Comparison of ENCODE assay signal across 27 cellular contexts in the genomic region with DNA sequence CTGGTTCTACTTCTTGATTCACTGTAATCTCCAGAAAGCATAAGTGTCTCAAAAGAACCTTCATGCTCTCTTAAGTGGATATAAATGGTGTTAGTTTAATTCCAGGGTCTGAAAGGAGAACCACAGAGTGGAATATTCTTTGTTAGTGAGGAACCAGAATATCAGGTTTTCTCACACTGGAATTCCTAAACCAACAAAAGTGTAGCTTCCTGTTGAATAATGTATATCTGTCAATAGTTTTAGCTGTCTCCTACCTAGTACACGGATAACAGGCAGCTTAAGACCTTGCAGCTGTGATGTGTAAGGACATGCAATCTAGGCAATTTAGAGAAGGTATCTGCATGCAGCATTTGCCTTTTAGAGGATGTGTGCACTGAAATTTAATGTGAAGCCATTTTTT. TPM values are rescaled to one million over a fixed set of nuclear protein-coding genes. Genes with fewer than 3 reads are reported as not detected.
DNase-seq lines count a peak whose midpoint lies in the region; ATAC-seq and TF ChIP-seq lines count a peak whose summit lies in the region.
"Had no signal": no experiment of that assay in that cellular context is flagged by ENCODE, and none has a peak within 500 bp of the region (broad histone marks: within the 10 kb centered on the region; RNA-seq: fewer than 3 reads in every experiment).

No MANE protein-coding gene starts in this region.

- no peak for TF ChIP-seq CTCF in Calu3 (IDR thresholded peaks at IDR 0.05; ENCODE audit: unreplicated experiment)
- TF ChIP-seq CTCF in esophagus squamous epithelium (IDR thresholded peaks at IDR 0.05): no peak
- no peak for TF ChIP-seq CTCF in WERI-Rb-1 (IDR thresholded peaks at IDR 0.05; ENCODE audit: low read depth, low read length)
- TF ChIP-seq CTCF in testis (IDR thresholded peaks at IDR 0.05): no peak

- intact Hi-C loops in Calu3 (cut with micrococcal nuclease; ENCODE audit: unreplicated experiment) (loop anchor here (10.0 kb wide), 1 partner anchor 351 kb away; no protein-coding TSS in a partner anchor), esophagus squamous epithelium (cut with DNase I) (no loop called here), testis (cut with DNase I; ENCODE audit: low total_unique reads) (no loop called here)

- POLR2A ChIA-PET in activated CD8-positive, alpha-beta T cell treated with anti-CD3 and anti-CD28 coated beads, Interleukin-2, amount 10 ng/mL, durations not matched to agents 7 days and 5 days (lab: Charles Lee): no interaction called here

- CTCF ChIA-PET in Calu3 (lab: Charles Lee): interaction anchor here (0.9 kb wide), 1 partner anchor 12 kb away, joined by 3 read pairs; no protein-coding TSS in a partner anchor
- CTCF ChIA-PET in activated CD8-positive, alpha-beta T cell treated with anti-CD3 and anti-CD28 coated beads, Interleukin-2, amount 10 ng/mL, durations not matched to agents 7 days and 5 days (lab: Charles Lee): no interaction called here

- peaks cover 0 to 5% (median 0%) of the 10 kb centered on the region in 3 donors for H3K36me3 ChIP-seq in esophagus squamous epithelium
- H3K36me3 ChIP-seq in WERI-Rb-1: no peaks in the 10 kb centered on the region
- H3K36me3 ChIP-seq in testis (ENCODE audit: low read depth, missing control alignments): no peaks in the 10 kb centered on the region
- H3K36me3 ChIP-seq: prostate gland had no signal

- peak overlapping the region; percentile 61 for H3K4me3 Mint-ChIP-seq in Calu3 (ENCODE audit: low read depth, unreplicated experiment)
- H3K4me3 Mint-ChIP-seq in activated CD8-positive, alpha-beta T cell treated with anti-CD3 and anti-CD28 coated beads, Interleukin-2, amount 10 ng/mL, durations not matched to agents 7 days and 5 days: no peak overlapping the region
- no peak overlapping the region for H3K4me3 Mint-ChIP-seq in activated naive CD8-positive, alpha-beta T cell treated with anti-CD3 and anti-CD28 coated beads, Interleukin-2, amount 50 U/mL, for 24 hours
- H3K4me3 Mint-ChIP-seq: activated T-cell treated with anti-CD3 and anti-CD28 coated beads, Interleukin-2, amount 50 U/mL, for 72 hours; CD4-positive, alpha-beta memory T cell; GM23338 had no signal

- H3K27ac ChIP-seq in esophagus squamous epithelium: peak overlapping the region in 3 of 4 donors; percentile 5 to 63 (median 7)
- H3K27ac ChIP-seq in WERI-Rb-1: no peak overlapping the region
- no peak overlapping the region for H3K27ac ChIP-seq in testis
- H3K27ac ChIP-seq: Peyer's patch, prostate gland, SJCRH30, stomach had no signal

- peak overlapping the region; percentile 53 for H3K27ac Mint-ChIP-seq in Calu3 (ENCODE audit: unreplicated experiment)
- no peak overlapping the region for H3K27ac Mint-ChIP-seq in activated CD8-positive, alpha-beta T cell treated with anti-CD3 and anti-CD28 coated beads, Interleukin-2, amount 10 ng/mL, durations not matched to agents 7 days and 5 days
- H3K27ac Mint-ChIP-seq in activated naive CD8-positive, alpha-beta T cell treated with anti-CD3 and anti-CD28 coated beads, Interleukin-2, amount 50 U/mL, for 24 hours: no peak overlapping the region
- H3K27ac Mint-ChIP-seq: activated T-cell treated with anti-CD3 and anti-CD28 coated beads, Interleukin-2, amount 50 U/mL, for 72 hours; CD4-positive, alpha-beta memory T cell; GM23338 had no signal

- no peak for TF ChIP-seq POLR2A in esophagus squamous epithelium (IDR thresholded peaks at IDR 0.05)
- no peak for TF ChIP-seq POLR2A in testis (IDR thresholded peaks at IDR 0.05)

- 27 to 41% methylated on average over 1 of the region's 1 CpG for WGBS in esophagus squamous epithelium, 2 donors
- WGBS in testis, 2 donors: 85 to 88% methylated on average over 1 of the region's 1 CpG

- peaks cover 95% of the 10 kb centered on the region for H3K4me1 Mint-ChIP-seq in Calu3 (ENCODE audit: low read depth, unreplicated experiment)
- no peaks in the 10 kb centered on the region for H3K4me1 Mint-ChIP-seq in activated CD8-positive, alpha-beta T cell treated with anti-CD3 and anti-CD28 coated beads, Interleukin-2, amount 10 ng/mL, durations not matched to agents 7 days and 5 days (ENCODE audit: low read depth)
- H3K4me1 Mint-ChIP-seq in activated naive CD8-positive, alpha-beta T cell treated with anti-CD3 and anti-CD28 coated beads, Interleukin-2, amount 50 U/mL, for 24 hours: no peaks in the 10 kb centered on the region
- H3K4me1 Mint-ChIP-seq: CD4-positive, alpha-beta memory T cell had no signal

- H3K4me3 ChIP-seq in esophagus squamous epithelium (no peak overlapping the region), WERI-Rb-1 (ENCODE audit: low read depth, low read length) (no peak overlapping the region), testis (no peak overlapping the region)
- H3K4me3 ChIP-seq: GM12878, GM23338, Peyer's patch, prostate gland, SJCRH30, stomach had no signal

- peaks cover 28 to 85% (median 43%) of the 10 kb centered on the region in 3 donors for H3K4me1 ChIP-seq in esophagus squamous epithelium
- H3K4me1 ChIP-seq in testis: peaks cover 12% of the 10 kb centered on the region
- H3K4me1 ChIP-seq: prostate gland, SJCRH30 had no signal

- no peak for ATAC-seq in activated CD8-positive, alpha-beta T cell treated with anti-CD3 and anti-CD28 coated beads, Interleukin-2, amount 10 ng/mL, durations not matched to agents 7 days and 5 days
- ATAC-seq in activated naive CD8-positive, alpha-beta T cell treated with anti-CD3 and anti-CD28 coated beads, Interleukin-2, amount 50 U/mL, for 24 hours: no peak
- ATAC-seq: activated T-cell treated with anti-CD3 and anti-CD28 coated beads, Interleukin-2, amount 50 U/mL, for 72 hours; GM12878; GM23338 had no signal

- no TSS peak for BruUV-seq in Calu3 (replicated peaks; lab: Mats Ljungman, UMichigan)

- no peaks in the 10 kb centered on the region for H3K9me3 ChIP-seq in esophagus squamous epithelium
- no peaks in the 10 kb centered on the region for H3K9me3 ChIP-seq in WERI-Rb-1 (ENCODE audit: severe bottlenecking)
- H3K9me3 ChIP-seq in testis: no peaks in the 10 kb centered on the region
- H3K9me3 ChIP-seq: Peyer's patch, prostate gland, stomach had no signal

- H3K9me3 Mint-ChIP-seq in Calu3 (ENCODE audit: low read depth, unreplicated experiment): no peaks in the 10 kb centered on the region
- no peaks in the 10 kb centered on the region for H3K9me3 Mint-ChIP-seq in activated CD8-positive, alpha-beta T cell treated with anti-CD3 and anti-CD28 coated beads, Interleukin-2, amount 10 ng/mL, durations not matched to agents 7 days and 5 days (ENCODE audit: insufficient read depth)
- no peaks in the 10 kb centered on the region for H3K9me3 Mint-ChIP-seq in activated naive CD8-positive, alpha-beta T cell treated with anti-CD3 and anti-CD28 coated beads, Interleukin-2, amount 50 U/mL, for 24 hours
- H3K9me3 Mint-ChIP-seq: activated T-cell treated with anti-CD3 and anti-CD28 coated beads, Interleukin-2, amount 50 U/mL, for 72 hours; GM23338 had no signal

- no peaks in the 10 kb centered on the region for H3K27me3 Mint-ChIP-seq in Calu3 (ENCODE audit: unreplicated experiment)
- no peaks in the 10 kb centered on the region for H3K27me3 Mint-ChIP-seq in activated CD8-positive, alpha-beta T cell treated with anti-CD3 and anti-CD28 coated beads, Interleukin-2, amount 10 ng/mL, durations not matched to agents 7 days and 5 days (ENCODE audit: low read depth)
- no peaks in the 10 kb centered on the region for H3K27me3 Mint-ChIP-seq in activated naive CD8-positive, alpha-beta T cell treated with anti-CD3 and anti-CD28 coated beads, Interleukin-2, amount 50 U/mL, for 24 hours
- H3K27me3 Mint-ChIP-seq: CD4-positive, alpha-beta memory T cell had no signal

- DNase-seq in Calu3: no peak
- peak; percentile 11 for DNase-seq in HPDE6-E6E7 (ENCODE audit: extremely low spot score)
- peak; percentile 57 for DNase-seq in NCI-H510A treated with DMSO at 0.1 percent for 48 hours (lab: John Stamatoyannopoulos, UW)
- no peak for DNase-seq in esophagus squamous epithelium (lab: John Stamatoyannopoulos, UW)
- no peak for DNase-seq in WERI-Rb-1
- DNase-seq in activated CD8-positive, alpha-beta T cell treated with anti-CD3 and anti-CD28 coated beads, Interleukin-2, amount 10 ng/mL, durations not matched to agents 7 days and 5 days: no peak
- DNase-seq in activated naive CD8-positive, alpha-beta T cell treated with anti-CD3 and anti-CD28 coated beads, Interleukin-2, amount 50 U/mL, for 24 hours: no peak
- DNase-seq in testis: no peak
- DNase-seq: activated CD4-positive, alpha-beta T cell treated with anti-CD3 and anti-CD28 coated beads for 4 hours; activated naive CD4-positive, alpha-beta T cell treated with Interleukin-2 at 50 U/mL for 16 hours; activated T-cell treated with anti-CD3 and anti-CD28 coated beads, Interleukin-2, amount 50 U/mL, for 72 hours; AML-193; CD4-positive, alpha-beta memory T cell; cortex of kidney; DND-41; glutamatergic neuron; KG1; mammary epithelial cell; NCI-H1694 treated with DMSO at 0.1 percent for 48 hours; NCI-H446; Peyer's patch; SJCRH30; stomach; trophoblast cell had no signal

- peaks cover 89% of the 10 kb centered on the region for H3K36me3 Mint-ChIP-seq in Calu3 (ENCODE audit: insufficient read depth, unreplicated experiment)
- H3K36me3 Mint-ChIP-seq in activated CD8-positive, alpha-beta T cell treated with anti-CD3 and anti-CD28 coated beads, Interleukin-2, amount 10 ng/mL, durations not matched to agents 7 days and 5 days (ENCODE audit: low read depth): no peaks in the 10 kb centered on the region
- H3K36me3 Mint-ChIP-seq in activated naive CD8-positive, alpha-beta T cell treated with anti-CD3 and anti-CD28 coated beads, Interleukin-2, amount 50 U/mL, for 24 hours (ENCODE audit: low read depth): no peaks in the 10 kb centered on the region
- H3K36me3 Mint-ChIP-seq: CD4-positive, alpha-beta memory T cell had no signal

- no peaks in the 10 kb centered on the region for H3K27me3 ChIP-seq in esophagus squamous epithelium
- no peaks in the 10 kb centered on the region for H3K27me3 ChIP-seq in WERI-Rb-1 (ENCODE audit: insufficient read depth, low read depth, severe bottlenecking)
- H3K27me3 ChIP-seq in testis: no peaks in the 10 kb centered on the region
- H3K27me3 ChIP-seq: Peyer's patch, SJCRH30, stomach had no signal

RNA-seq across cellular contexts. Expression of a gene that starts 24.0 kb away (rescaled TPM):
- total RNA-seq in Calu3 (2022): 261 and 357 TPM in 2 replicates
- 100 to 1,000 TPM in 1 of 4 donors, 10 to 100 TPM in 3; 32.1 to 124 (median 42.4) TPM for total RNA-seq in esophagus squamous epithelium
- not detected for total RNA-seq in activated CD8-positive, alpha-beta T cell treated with anti-CD3 and anti-CD28 coated beads, Interleukin-2, amount 10 ng/mL, durations not matched to agents 7 days and 5 days
- 10 to 100 TPM; 18.0 to 68.1 TPM for total RNA-seq in testis
- polyA plus RNA-seq in testis (ENCODE audit: insufficient read depth, low read depth, low replicate concordance): 7.1 TPM
- total RNA-seq: CD4-positive, alpha-beta memory T cell had no signal
- polyA plus RNA-seq: CD4-positive, alpha-beta memory T cell had no signal

Comparison
In these comparisons a context has a peak if more than half of its experiments do, and no peak if none do; other contexts are left out.
1. DNase-seq: peak in HPDE6-E6E7 (single experiment) and NCI-H510A treated with DMSO at 0.1 percent for 48 hours (single experiment); none in Calu3 (single experiment), esophagus squamous epithelium (single experiment), WERI-Rb-1 (single experiment), activated CD8-positive, alpha-beta T cell treated with anti-CD3 and anti-CD28 coated beads, Interleukin-2, amount 10 ng/mL, durations not matched to agents 7 days and 5 days (single experiment), activated naive CD8-positive, alpha-beta T cell treated with anti-CD3 and anti-CD28 coated beads, Interleukin-2, amount 50 U/mL, for 24 hours (single experiment) and testis (single experiment).
2. H3K27ac ChIP-seq: peak in esophagus squamous epithelium (3 of 4); none in WERI-Rb-1 (single experiment) and testis (0 of 2).
3. RNA of a gene that starts 24.0 kb away (total RNA-seq): 261 to 357 TPM in Calu3, 18.0 to 68.1 TPM in testis and 32.1 to 124 TPM in esophagus squamous epithelium; not detected in activated CD8-positive, alpha-beta T cell treated with anti-CD3 and anti-CD28 coated beads, Interleukin-2, amount 10 ng/mL, durations not matched to agents 7 days and 5 days; every median in the first group is over 10 times any median in the second.